In genomic region chr1:158496379-158496778, GRCh38 we compare ENCODE assay signal across 11 cellular contexts. TPM values are rescaled to one million over a fixed set of nuclear protein-coding genes. Genes with fewer than 3 reads are reported as not detected.
DNase-seq lines count a peak whose midpoint lies in the region; ATAC-seq, FAIRE-seq and TF ChIP-seq lines count a peak whose summit lies in the region.
"Had no signal": no experiment of that assay in that cellular context is flagged by ENCODE, and none has a peak within 500 bp of the region (broad histone marks: within the 10 kb centered on the region; RNA-seq: fewer than 3 reads in every experiment).

No MANE protein-coding gene starts in this region.

- in situ Hi-C loops in SK-MEL-5 (cut with HindIII; ENCODE audit: low pct_unique_long_range_greater_than_20kb, low sequenced_read_pairs), result no loop called here

- no peaks in the 10 kb centered on the region for H3K27me3 ChIP-seq in colonic mucosa

- intact Hi-C loops in kidney (cut with DNase I), result no loop called here
- intact Hi-C loops in colonic mucosa (cut with DNase I), result no loop called here

- H3K4me3 ChIP-seq in kidney (ENCODE audit: low read length in 2 of 2) (no peak overlapping the region), colonic mucosa (no peak overlapping the region)

- no peak overlapping the region for H3K27ac ChIP-seq in kidney (ENCODE audit: low read depth in 2 of 2, low read length in 2 of 2)
- H3K27ac ChIP-seq in colonic mucosa, result no peak overlapping the region

- H3K4me1 ChIP-seq in kidney (ENCODE audit: control insufficient read depth in 1 of 2, insufficient read depth in 1 of 2, low read depth in 1 of 2, low read length in 2 of 2), result no peaks in the 10 kb centered on the region
- no peaks in the 10 kb centered on the region for H3K4me1 ChIP-seq in colonic mucosa

- no peak overlapping the region for H3K9ac ChIP-seq in kidney (ENCODE audit: low read length in 2 of 2)
- H3K9ac ChIP-seq in colonic mucosa (ENCODE audit: low read depth in 2 of 2, low read length in 2 of 2), result no peak overlapping the region

- no peak for FAIRE-seq in kidney (lab: Jason Lieb, UNC)
- FAIRE-seq: colon had no signal

- no peaks in the 10 kb centered on the region for H3K36me3 ChIP-seq in kidney (ENCODE audit: control insufficient read depth in 1 of 2, insufficient read depth in 2 of 2, low read length in 2 of 2)
- H3K36me3 ChIP-seq in colonic mucosa, result no peaks in the 10 kb centered on the region

- peak; percentile 35 for TF ChIP-seq CTCF in kidney (IDR thresholded peaks at IDR 0.05; ENCODE audit: borderline replicate concordance, extremely low read depth, insufficient read depth)
- TF ChIP-seq CTCF in colonic mucosa (IDR thresholded peaks at IDR 0.05), result no peak

- ATAC-seq in HG02759 (IDR thresholded peaks at IDR 0.05; ENCODE audit: unreplicated experiment) (no peak), HG02678 (IDR thresholded peaks at IDR 0.05; ENCODE audit: unreplicated experiment) (no peak)

- DNase-seq in CD1c-positive myeloid dendritic cell (ENCODE audit: extremely low spot score) (peak; percentile 59), HT1080 (ENCODE audit: low read depth) (peak; percentile 5), SK-MEL-5 (ENCODE audit: low read depth, low spot score) (peak; percentile 54), kidney (no peak), colonic mucosa (no peak)
- DNase-seq in NK-92 treated with Interleukin-12 subunit alpha and Interleukin-12 subunit beta, amount 100 ng/mL, for 24 hours (lab: John Stamatoyannopoulos, UW), result no peak
- DNase-seq: activated CD8-positive, alpha-beta memory T cell treated with anti-CD3 and anti-CD28 coated beads, Interleukin-2, amount 50 U/mL, for 4 hours; NCI-H2227 treated with DMSO at 0.1 percent for 48 hours had no signal

- H3K9me3 ChIP-seq in kidney (ENCODE audit: control insufficient read depth in 1 of 2, low read length in 2 of 2) (no peaks in the 10 kb centered on the region), colonic mucosa (no peaks in the 10 kb centered on the region)

RNA-seq across cellular contexts. Expression of gene OR10R2, which starts 24.4 kb away (rescaled TPM):
- not detected in 2 replicates for total RNA-seq in HT1080 (2014; rRNA removed; shearing (Covaris generic))
- not detected in 2 replicates for polyA plus RNA-seq in HT1080 (2015; cell fraction: cytosol; rRNA removed)
- not detected in 2 replicates for polyA plus RNA-seq in HT1080 (2015; cell fraction: nucleus; rRNA removed)
- total RNA-seq in SK-MEL-5 (2014; rRNA removed; shearing (Covaris generic)), result not detected in 2 replicates
- polyA plus RNA-seq in SK-MEL-5 (2015; cell fraction: cytosol; rRNA removed), result not detected in 2 replicates
- polyA plus RNA-seq in SK-MEL-5 (2015; cell fraction: nucleus; rRNA removed), result not detected in 2 replicates
- total RNA-seq in kidney (not detected), colonic mucosa (not detected)
- polyA plus RNA-seq in kidney (ENCODE audit: insufficient read depth, low read depth, low replicate concordance), result not detected

RNA-seq across cellular contexts. Expression of gene OR10K1, which starts 34.7 kb away (rescaled TPM):
- total RNA-seq in HT1080 (2014; rRNA removed; shearing (Covaris generic)), result not detected in 2 replicates
- not detected in 2 replicates for polyA plus RNA-seq in HT1080 (2015; cell fraction: cytosol; rRNA removed)
- polyA plus RNA-seq in HT1080 (2015; cell fraction: nucleus; rRNA removed), result not detected in 2 replicates
- not detected in 2 replicates for total RNA-seq in SK-MEL-5 (2014; rRNA removed; shearing (Covaris generic))
- not detected in 2 replicates for polyA plus RNA-seq in SK-MEL-5 (2015; cell fraction: cytosol; rRNA removed)
- polyA plus RNA-seq in SK-MEL-5 (2015; cell fraction: nucleus; rRNA removed), result not detected in 2 replicates
- total RNA-seq in kidney (not detected), colonic mucosa (not detected)
- not detected for polyA plus RNA-seq in kidney (ENCODE audit: insufficient read depth, low read depth, low replicate concordance)

RNA-seq across cellular contexts. Expression of gene OR6Y1, which starts 57.8 kb away (rescaled TPM):
- total RNA-seq in HT1080 (2014; rRNA removed; shearing (Covaris generic)), result not detected in 2 replicates
- not detected in 2 replicates for polyA plus RNA-seq in HT1080 (2015; cell fraction: cytosol; rRNA removed)
- polyA plus RNA-seq in HT1080 (2015; cell fraction: nucleus; rRNA removed), result not detected in 2 replicates
- total RNA-seq in SK-MEL-5 (2014; rRNA removed; shearing (Covaris generic)), result not detected in 2 replicates
- not detected in 2 replicates for polyA plus RNA-seq in SK-MEL-5 (2015; cell fraction: cytosol; rRNA removed)
- not detected in 2 replicates for polyA plus RNA-seq in SK-MEL-5 (2015; cell fraction: nucleus; rRNA removed)
- total RNA-seq in kidney (not detected), colonic mucosa (not detected)
- polyA plus RNA-seq in kidney (ENCODE audit: insufficient read depth, low read depth, low replicate concordance), result not detected

Comparison
In these comparisons a context has a peak if more than half of its experiments do, and no peak if none do; other contexts are left out.
1. DNase-seq: peak in CD1c-positive myeloid dendritic cell (single experiment), HT1080 (single experiment) and SK-MEL-5 (single experiment); none in kidney (single experiment), NK-92 treated with Interleukin-12 subunit alpha and Interleukin-12 subunit beta, amount 100 ng/mL, for 24 hours (single experiment) and colonic mucosa (single experiment).